Comparison of ENCODE assay signal across 21 cellular contexts in the genomic region with DNA sequence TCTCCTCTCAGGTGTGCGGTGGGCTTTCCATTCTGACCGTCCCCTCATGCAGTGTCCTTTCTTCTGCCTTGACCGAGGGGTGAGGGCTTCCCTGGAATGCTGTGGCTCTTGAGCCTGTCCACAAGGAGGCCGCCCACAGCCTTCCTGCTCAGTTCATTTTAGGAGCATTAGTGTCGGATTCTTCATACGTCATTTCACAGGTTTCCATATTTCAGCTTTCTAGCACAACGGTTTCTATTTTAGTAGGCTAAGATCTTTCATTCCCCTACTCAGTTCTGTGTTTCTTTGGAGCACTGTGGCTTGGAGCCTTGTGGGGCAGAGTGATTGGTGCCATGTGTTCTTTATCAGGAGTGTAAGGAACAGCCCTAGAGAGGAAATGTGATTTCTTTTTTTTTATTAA. TPM values are rescaled to one million over a fixed set of nuclear protein-coding genes. Genes with fewer than 3 reads are reported as not detected.
DNase-seq lines count a peak whose midpoint lies in the region; ATAC-seq and TF ChIP-seq lines count a peak whose summit lies in the region.
"Had no signal": no experiment of that assay in that cellular context is flagged by ENCODE, and none has a peak within 500 bp of the region (broad histone marks: within the 10 kb centered on the region; RNA-seq: fewer than 3 reads in every experiment).

No MANE protein-coding gene starts in this region.

- H3K27me3 ChIP-seq in osteoblast (ENCODE audit: insufficient read depth, low read length) = peaks cover 36% of the 10 kb centered on the region
- H3K27me3 ChIP-seq: Peyer's patch, SJCRH30 had no signal

- no peaks in the 10 kb centered on the region for H3K36me3 Mint-ChIP-seq in activated CD4-positive, alpha-beta T cell treated with anti-CD3 and anti-CD28 coated beads for 36 hours (ENCODE audit: low read depth)
- no peaks in the 10 kb centered on the region for H3K36me3 Mint-ChIP-seq in activated T-helper 17 cell treated with anti-CD3 and anti-CD28 coated beads, Interleukin-2, amount 50 U/mL, for 72 hours (ENCODE audit: low read depth)

- H4K20me1 ChIP-seq in osteoblast (ENCODE audit: insufficient read depth, low read length) = no peaks in the 10 kb centered on the region

- intact Hi-C loops in activated CD4-positive, alpha-beta T cell treated with anti-CD3 and anti-CD28 coated beads for 36 hours (cut with DNase I, micrococcal nuclease) = no loop called here

- no peaks in the 10 kb centered on the region for H3K9me3 ChIP-seq in osteoblast (ENCODE audit: low read depth, low read length)
- H3K9me3 ChIP-seq: Peyer's patch, SJCRH30 had no signal

- H3K4me3 ChIP-seq in GM12865 (ENCODE audit: low read depth, low read length) = no peak overlapping the region
- no peak overlapping the region for H3K4me3 ChIP-seq in osteoblast (ENCODE audit: insufficient read depth, low read length)
- H3K4me3 ChIP-seq: Peyer's patch, SJCRH30 had no signal

- H3K4me1 ChIP-seq in osteoblast (ENCODE audit: insufficient read depth, low read length) = peaks cover 16% of the 10 kb centered on the region

- H3K27ac ChIP-seq in osteoblast (ENCODE audit: low read depth, low read length) = no peak overlapping the region
- H3K27ac ChIP-seq: 22Rv1, Peyer's patch, SJCRH30 had no signal

- TF ChIP-seq CTCF in GM12865 (IDR thresholded peaks at IDR 0.05; ENCODE audit: insufficient read depth, low read depth, low read length, missing control alignments) (no peak), osteoblast (IDR thresholded peaks at IDR 0.05; ENCODE audit: extremely low read depth, low read depth, low read length) (no peak)

- H3K79me2 ChIP-seq in osteoblast (ENCODE audit: insufficient read depth, low read length) = no peaks in the 10 kb centered on the region

- no peak overlapping the region for H2AFZ ChIP-seq in osteoblast (ENCODE audit: low read length)

- no peak overlapping the region for H3K4me2 ChIP-seq in osteoblast (ENCODE audit: insufficient read depth, low read length)

- peaks cover 17% of the 10 kb centered on the region for H3K4me1 Mint-ChIP-seq in activated CD4-positive, alpha-beta T cell treated with anti-CD3 and anti-CD28 coated beads for 36 hours
- H3K4me1 Mint-ChIP-seq in activated T-helper 17 cell treated with anti-CD3 and anti-CD28 coated beads, Interleukin-2, amount 50 U/mL, for 72 hours = peaks cover 6% of the 10 kb centered on the region

- POLR2A ChIA-PET in activated CD4-positive, alpha-beta T cell treated with anti-CD3 and anti-CD28 coated beads for 36 hours (lab: Charles Lee) = interaction anchor here (0.7 kb wide), 1 partner anchor 819 kb away, joined by 4 read pairs; no protein-coding TSS in a partner anchor

- H3K27ac Mint-ChIP-seq in activated CD4-positive, alpha-beta T cell treated with anti-CD3 and anti-CD28 coated beads for 36 hours = no peak overlapping the region
- H3K27ac Mint-ChIP-seq in activated T-helper 17 cell treated with anti-CD3 and anti-CD28 coated beads, Interleukin-2, amount 50 U/mL, for 72 hours = no peak overlapping the region
- H3K27ac Mint-ChIP-seq: H9 had no signal

- peak; percentile 44 for ATAC-seq in activated CD4-positive, alpha-beta T cell treated with anti-CD3 and anti-CD28 coated beads for 36 hours
- ATAC-seq in activated T-helper 17 cell treated with anti-CD3 and anti-CD28 coated beads, Interleukin-2, amount 50 U/mL, for 72 hours (replicated peaks) = peak; percentile 52

- no peak for DNase-seq in activated CD4-positive, alpha-beta T cell treated with anti-CD3 and anti-CD28 coated beads for 36 hours
- DNase-seq in activated CD4-positive, alpha-beta T cell treated with anti-CD3 and anti-CD28 coated beads, Interleukin-2, amount 50 U/mL, for 48 hours = no peak
- peak; percentile 49 for DNase-seq in GM12865 (ENCODE audit: low read depth)
- DNase-seq in osteoblast (ENCODE audit: insufficient read length, low spot score, missing footprints) = peak; percentile 52
- no peak for DNase-seq in HCEC 1CT
- no peak for DNase-seq in NCI-H2081 treated with DMSO at 0.1 percent for 48 hours (lab: John Stamatoyannopoulos, UW)
- no peak for DNase-seq in DMS153 treated with DMSO at 0.1 percent for 48 hours (lab: John Stamatoyannopoulos, UW; ENCODE audit: unreplicated experiment)
- DNase-seq: AML-193, EL, GF-D8, H9, Karpas-422, NCI-H1105 treated with DMSO at 0.1 percent for 48 hours, NCI-H2029 treated with DMSO at 0.1 percent for 48 hours, NCI-H2171 treated with DMSO at 0.1 percent for 48 hours, NCI-H524 treated with DMSO at 0.1 percent for 48 hours, NCI-H82, Peyer's patch, SJCRH30 had no signal

- peaks cover 39% of the 10 kb centered on the region for H3K27me3 Mint-ChIP-seq in activated CD4-positive, alpha-beta T cell treated with anti-CD3 and anti-CD28 coated beads for 36 hours
- peaks cover 38% of the 10 kb centered on the region for H3K27me3 Mint-ChIP-seq in activated T-helper 17 cell treated with anti-CD3 and anti-CD28 coated beads, Interleukin-2, amount 50 U/mL, for 72 hours

- CTCF ChIA-PET in activated CD4-positive, alpha-beta T cell treated with anti-CD3 and anti-CD28 coated beads for 36 hours (lab: Charles Lee) = no interaction called here

- no peaks in the 10 kb centered on the region for H3K9me3 Mint-ChIP-seq in activated CD4-positive, alpha-beta T cell treated with anti-CD3 and anti-CD28 coated beads for 36 hours (ENCODE audit: low read depth)
- H3K9me3 Mint-ChIP-seq in activated T-helper 17 cell treated with anti-CD3 and anti-CD28 coated beads, Interleukin-2, amount 50 U/mL, for 72 hours = no peaks in the 10 kb centered on the region

- H3K36me3 ChIP-seq in osteoblast (ENCODE audit: insufficient read depth, low read length) = no peaks in the 10 kb centered on the region
- H3K36me3 ChIP-seq: Peyer's patch, SJCRH30 had no signal

- no peak overlapping the region for H3K4me3 Mint-ChIP-seq in activated CD4-positive, alpha-beta T cell treated with anti-CD3 and anti-CD28 coated beads for 36 hours
- H3K4me3 Mint-ChIP-seq in activated T-helper 17 cell treated with anti-CD3 and anti-CD28 coated beads, Interleukin-2, amount 50 U/mL, for 72 hours = no peak overlapping the region
- H3K4me3 Mint-ChIP-seq: H9 had no signal

RNA-seq across cellular contexts. Expression of a gene that starts 5.5 kb away (rescaled TPM):
- under 1 TPM; 0.09 to 0.11 TPM for total RNA-seq in activated CD4-positive, alpha-beta T cell treated with anti-CD3 and anti-CD28 coated beads for 36 hours
- total RNA-seq in activated T-helper 17 cell treated with anti-CD3 and anti-CD28 coated beads, Interleukin-2, amount 50 U/mL, for 72 hours = under 1 TPM in 1 of 2 donors, not detected in 1; 0.05 TPM
- total RNA-seq in osteoblast = 3.3 and 3.5 TPM in 2 replicates
- total RNA-seq: H9 had no signal

Comparison
In these comparisons a context has a peak if more than half of its experiments do, and no peak if none do; other contexts are left out.
1. DNase-seq: peak in GM12865 (single experiment) and osteoblast (single experiment); none in activated CD4-positive, alpha-beta T cell treated with anti-CD3 and anti-CD28 coated beads for 36 hours (single experiment), activated CD4-positive, alpha-beta T cell treated with anti-CD3 and anti-CD28 coated beads, Interleukin-2, amount 50 U/mL, for 48 hours (0 of 2), HCEC 1CT (single experiment), NCI-H2081 treated with DMSO at 0.1 percent for 48 hours (single experiment) and DMS153 treated with DMSO at 0.1 percent for 48 hours (single experiment).